ENCODE assay signal across 23 cellular contexts in genomic region chr10:52654201-52654600, GRCh38.
"Had no signal": no experiment of that assay in that cellular context is flagged by ENCODE, and none has a peak within 500 bp of the region (broad histone marks: within the 10 kb centered on the region; RNA-seq: fewer than 3 reads in every experiment).

No MANE protein-coding gene starts in this region.

- ATAC-seq: activated CD4-positive, CD25-positive, alpha-beta regulatory T cell treated with anti-CD3 and anti-CD28 coated beads, Interleukin-2, amount 50 U/mL, for 24 hours; activated CD8-positive, alpha-beta T cell treated with anti-CD3 and anti-CD28 coated beads for 36 hours; activated naive CD8-positive, alpha-beta T cell treated with anti-CD3 and anti-CD28 coated beads, Interleukin-2, amount 50 U/mL, for 24 hours; activated T-cell treated with anti-CD3 and anti-CD28 coated beads, Interleukin-2, amount 50 U/mL, for 4 hours; activated T-helper 17 cell treated with anti-CD3 and anti-CD28 coated beads, Interleukin-2, amount 50 U/mL, for 72 hours; body of pancreas; esophagus mucosa had no signal

- H3K4me1 ChIP-seq: adrenal gland, body of pancreas, colonic mucosa had no signal

- H3K4me3 ChIP-seq: adrenal gland, body of pancreas, colonic mucosa had no signal

- H3K27me3 ChIP-seq: adrenal gland, body of pancreas, colonic mucosa had no signal

- DNase-seq: activated B cell treated with CpG ODN at 0.5 μM for 24 hours; activated CD4-positive, alpha-beta T cell treated with anti-CD3 and anti-CD28 coated beads for 48 hours; activated CD4-positive, alpha-beta T cell treated with anti-CD3 and anti-CD28 coated beads, Interleukin-2, amount 50 U/mL, for 1 hour; activated CD4-positive, alpha-beta T cell treated with anti-CD3 and anti-CD28 coated beads, Interleukin-2, amount 50 U/mL, for 48 hours; activated CD8-positive, alpha-beta memory T cell treated with anti-CD3 and anti-CD28 coated beads for 24 hours; activated CD8-positive, alpha-beta T cell treated with anti-CD3 and anti-CD28 coated beads for 36 hours; activated effector memory CD4-positive, alpha-beta T cell treated with Interleukin-2 at 50 U/mL for 16 hours; activated naive CD4-positive, alpha-beta T cell treated with anti-CD3 and anti-CD28 coated beads for 36 hours; activated naive CD8-positive, alpha-beta T cell treated with anti-CD3 and anti-CD28 coated beads for 36 hours; activated naive CD8-positive, alpha-beta T cell treated with anti-CD3 and anti-CD28 coated beads, Interleukin-2, amount 50 U/mL, for 24 hours; activated T-cell treated with anti-CD3 and anti-CD28 coated beads, Interleukin-2, amount 50 U/mL, for 4 hours; aorta; body of pancreas; central memory CD4-positive, alpha-beta T cell; colonic mucosa; effector memory CD4-positive, alpha-beta T cell; endodermal cell; T-helper 2 cell; WERI-Rb-1 had no signal

- H3K36me3 ChIP-seq: adrenal gland, colonic mucosa, WERI-Rb-1 had no signal

- H3K27ac ChIP-seq: adrenal gland, body of pancreas, colonic mucosa, WERI-Rb-1 had no signal

- H3K9me3 ChIP-seq: adrenal gland, body of pancreas, colonic mucosa had no signal
